ENCODE assay signal across 12 cellular contexts in the genomic region with DNA sequence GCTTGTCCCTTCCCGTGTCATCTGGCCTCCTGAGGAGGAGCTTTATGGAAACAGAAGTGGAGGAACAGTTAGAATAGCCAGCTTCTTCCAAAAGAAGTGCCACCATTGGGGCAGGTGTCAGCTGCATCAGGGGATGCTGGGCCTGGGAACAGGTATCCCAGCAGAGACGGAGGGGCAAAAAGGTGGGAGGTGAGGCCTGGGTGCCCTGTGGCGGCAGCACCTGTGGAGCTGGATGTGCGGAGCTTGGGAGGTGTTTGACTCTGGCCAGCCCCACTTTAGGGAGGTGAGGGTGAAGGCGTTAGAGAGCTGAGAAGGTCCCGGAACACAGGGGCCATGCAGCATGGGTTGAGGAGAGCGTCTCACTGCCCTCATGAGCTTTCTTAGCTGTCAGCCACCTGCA. TPM values are rescaled to one million over a fixed set of nuclear protein-coding genes. Genes with fewer than 3 reads are reported as not detected.
DNase-seq lines count a peak whose midpoint lies in the region; ATAC-seq and TF ChIP-seq lines count a peak whose summit lies in the region.
"Had no signal": no experiment of that assay in that cellular context is flagged by ENCODE, and none has a peak within 500 bp of the region (broad histone marks: within the 10 kb centered on the region; RNA-seq: fewer than 3 reads in every experiment).

No MANE protein-coding gene starts in this region.

- H2AFZ ChIP-seq in DND-41 (ENCODE audit: low read depth, low read length): no peak overlapping the region

- CTCF ChIA-PET in T-cell (lab: Charles Lee): interaction anchor here in 1 of 2 donors (1.3 kb wide), 1 partner anchor 43 kb away, joined by 3 read pairs; a partner anchor contains a TSS

- H3K4me1 Mint-ChIP-seq in T-cell: peaks cover 62 to 69% (median 64%) of the 10 kb centered on the region in 3 donors
- peaks cover 50% of the 10 kb centered on the region for H3K4me1 Mint-ChIP-seq in nephron progenitor cell
- peaks cover 45% of the 10 kb centered on the region for H3K4me1 Mint-ChIP-seq in activated CD4-positive, alpha-beta T cell treated with anti-CD3 and anti-CD28 coated beads, Interleukin-2, amount 10 ng/mL, durations not matched to agents 24 days and 14 days

- ATAC-seq in DND-41 (ENCODE audit: insufficient read depth, low read depth) (no peak), T-cell (replicated peaks in 1 of 4) (no peak), mucosa of descending colon (no peak)
- ATAC-seq: HCT116 had no signal

- H3K27me3 ChIP-seq in DND-41 (ENCODE audit: insufficient read depth, low read length, poor library complexity): no peaks in the 10 kb centered on the region

- H3K9ac ChIP-seq in DND-41 (ENCODE audit: low read depth, low read length): no peak overlapping the region

- POLR2A ChIA-PET in T-cell (lab: Charles Lee): interaction anchor here (0.5 kb wide), 2 partner anchors 29 to 304 kb away, joined by 4 read pairs; no protein-coding TSS in a partner anchor

- H3K4me3 Mint-ChIP-seq in T-cell: peak overlapping the region in 2 of 3 donors; percentile 31 to 96
- peak overlapping the region; percentile 42 for H3K4me3 Mint-ChIP-seq in nephron progenitor cell
- H3K4me3 Mint-ChIP-seq in activated CD4-positive, alpha-beta T cell treated with anti-CD3 and anti-CD28 coated beads, Interleukin-2, amount 10 ng/mL, durations not matched to agents 24 days and 14 days: no peak overlapping the region
- H3K4me3 Mint-ChIP-seq: B cell had no signal

- DNase-seq in DND-41: no peak
- DNase-seq in T-cell: no peak
- DNase-seq in nephron progenitor cell: no peak
- no peak for DNase-seq in activated CD4-positive, alpha-beta T cell treated with anti-CD3 and anti-CD28 coated beads, Interleukin-2, amount 10 ng/mL, durations not matched to agents 24 days and 14 days
- DNase-seq in mucosa of descending colon: no peak
- no peak for DNase-seq in islet precursor cell
- DNase-seq: central memory CD4-positive, alpha-beta T cell; naive B cell; stimulated activated CD4-positive, alpha-beta T cell treated with anti-CD3 and anti-CD28 coated beads, Interleukin-4, amount 100 ng/mL, for 24 hours had no signal

- peaks cover 77% of the 10 kb centered on the region for H4K20me1 ChIP-seq in DND-41 (ENCODE audit: insufficient read depth, low read length)

- peaks cover 0 to 4% (median 0%) of the 10 kb centered on the region in 3 donors for H3K9me3 Mint-ChIP-seq in T-cell
- H3K9me3 Mint-ChIP-seq in nephron progenitor cell: no peaks in the 10 kb centered on the region
- no peaks in the 10 kb centered on the region for H3K9me3 Mint-ChIP-seq in activated CD4-positive, alpha-beta T cell treated with anti-CD3 and anti-CD28 coated beads, Interleukin-2, amount 10 ng/mL, durations not matched to agents 24 days and 14 days

- H3K4me1 ChIP-seq in DND-41 (ENCODE audit: insufficient read depth, low read length) (peaks cover 51% of the 10 kb centered on the region), mucosa of descending colon (ENCODE audit: low read depth) (peaks cover 42% of the 10 kb centered on the region)

- H3K36me3 Mint-ChIP-seq in T-cell (peaks cover 43% of the 10 kb centered on the region), nephron progenitor cell (ENCODE audit: low read depth) (peaks cover 40% of the 10 kb centered on the region)
- peaks cover 50% of the 10 kb centered on the region for H3K36me3 Mint-ChIP-seq in activated CD4-positive, alpha-beta T cell treated with anti-CD3 and anti-CD28 coated beads, Interleukin-2, amount 10 ng/mL, durations not matched to agents 24 days and 14 days (ENCODE audit: low read depth)

- no peak overlapping the region for H3K27ac ChIP-seq in DND-41 (ENCODE audit: low read length)
- H3K27ac ChIP-seq: WERI-Rb-1 had no signal

- H3K27ac Mint-ChIP-seq in T-cell (no peak overlapping the region), nephron progenitor cell (peak overlapping the region; percentile 75)
- no peak overlapping the region for H3K27ac Mint-ChIP-seq in activated CD4-positive, alpha-beta T cell treated with anti-CD3 and anti-CD28 coated beads, Interleukin-2, amount 10 ng/mL, durations not matched to agents 24 days and 14 days
- H3K27ac Mint-ChIP-seq: B cell had no signal

- no peaks in the 10 kb centered on the region for H3K9me3 ChIP-seq in DND-41 (ENCODE audit: insufficient read depth, low read length, severe bottlenecking)
- H3K9me3 ChIP-seq in mucosa of descending colon: no peaks in the 10 kb centered on the region

- intact Hi-C loops in activated CD4-positive, alpha-beta T cell treated with anti-CD3 and anti-CD28 coated beads, Interleukin-2, amount 10 ng/mL, durations not matched to agents 24 days and 14 days (cut with micrococcal nuclease): no loop called here
- intact Hi-C loops in mucosa of descending colon (cut with DNase I, micrococcal nuclease): no loop called here

- TF ChIP-seq CTCF in DND-41 (IDR thresholded peaks at IDR 0.05; ENCODE audit: borderline replicate concordance, extremely low read depth, low read length, poor library complexity, severe bottlenecking) (no peak), nephron progenitor cell (IDR thresholded peaks at IDR 0.05) (no peak), mucosa of descending colon (IDR thresholded peaks at IDR 0.05) (no peak)

- H3K36me3 ChIP-seq in DND-41 (ENCODE audit: insufficient read depth, low read length): peaks cover 79% of the 10 kb centered on the region
- peaks cover 7% of the 10 kb centered on the region for H3K36me3 ChIP-seq in mucosa of descending colon (ENCODE audit: low read depth)

- H3K27me3 Mint-ChIP-seq in T-cell: no peaks in the 10 kb centered on the region
- H3K27me3 Mint-ChIP-seq in nephron progenitor cell (ENCODE audit: low read depth, poor library complexity): no peaks in the 10 kb centered on the region
- no peaks in the 10 kb centered on the region for H3K27me3 Mint-ChIP-seq in activated CD4-positive, alpha-beta T cell treated with anti-CD3 and anti-CD28 coated beads, Interleukin-2, amount 10 ng/mL, durations not matched to agents 24 days and 14 days
- H3K27me3 Mint-ChIP-seq: B cell, naive B cell had no signal

- no peak overlapping the region for H3K4me3 ChIP-seq in DND-41 (ENCODE audit: low read depth in 1 of 2, low read length in 2 of 2)
- no peak overlapping the region for H3K4me3 ChIP-seq in mucosa of descending colon

- peaks cover 53% of the 10 kb centered on the region for H3K79me2 ChIP-seq in DND-41 (ENCODE audit: insufficient read depth, low read length)

- peak overlapping the region; percentile 11; the same call in 1 of the 2 replicates for H3K4me2 ChIP-seq in DND-41 (ENCODE audit: insufficient read depth, low read length)

RNA-seq across cellular contexts. Expression of a gene that starts 5.2 kb away (rescaled TPM):
- total RNA-seq in T-cell (10 to 100 TPM; 38.7 to 46.4 (median 45.9) TPM), mucosa of descending colon (10 to 100 TPM; 20.1 to 24.1 (median 21.9) TPM)
- total RNA-seq in activated CD4-positive, alpha-beta T cell treated with anti-CD3 and anti-CD28 coated beads, Interleukin-2, amount 10 ng/mL, durations not matched to agents 24 days and 14 days: 17.3 and 17.7 TPM in 2 replicates

RNA-seq across cellular contexts. Expression of a gene that starts 5.5 kb away (rescaled TPM):
- 10 to 100 TPM; 34.0 to 60.4 (median 52.8) TPM for total RNA-seq in T-cell
- total RNA-seq in activated CD4-positive, alpha-beta T cell treated with anti-CD3 and anti-CD28 coated beads, Interleukin-2, amount 10 ng/mL, durations not matched to agents 24 days and 14 days: 75.4 and 88.2 TPM in 2 replicates
- 10 to 100 TPM; 27.9 to 39.8 (median 30.1) TPM for total RNA-seq in mucosa of descending colon

RNA-seq across cellular contexts. Expression of a gene that starts 43.0 kb away (rescaled TPM):
- total RNA-seq in T-cell (10 to 100 TPM in 3 of 5 donors, 1 to 10 TPM in 2; 8.3 to 14.7 (median 13.1) TPM), mucosa of descending colon (10 to 100 TPM; 30.0 to 49.3 (median 30.9) TPM)
- 58.3 and 62.1 TPM in 2 replicates for total RNA-seq in activated CD4-positive, alpha-beta T cell treated with anti-CD3 and anti-CD28 coated beads, Interleukin-2, amount 10 ng/mL, durations not matched to agents 24 days and 14 days

RNA-seq across cellular contexts. Expression of a gene that starts 57.3 kb away (rescaled TPM):
- not detected for total RNA-seq in T-cell
- total RNA-seq in activated CD4-positive, alpha-beta T cell treated with anti-CD3 and anti-CD28 coated beads, Interleukin-2, amount 10 ng/mL, durations not matched to agents 24 days and 14 days: not detected in 2 replicates
- total RNA-seq in mucosa of descending colon: under 1 TPM in 2 of 3 donors, not detected in 1; 0.13 to 0.23 TPM
- total RNA-seq: B cell had no signal

RNA-seq across cellular contexts. Expression of a gene that starts 59.8 kb away (rescaled TPM):
- total RNA-seq in T-cell (10 to 100 TPM in 4 of 5 donors, 1 to 10 TPM in 1; 10.0 to 19.7 (median 17.6) TPM), mucosa of descending colon (10 to 100 TPM; 13.4 to 20.7 (median 16.4) TPM)
- 4.3 and 6.0 TPM in 2 replicates for total RNA-seq in activated CD4-positive, alpha-beta T cell treated with anti-CD3 and anti-CD28 coated beads, Interleukin-2, amount 10 ng/mL, durations not matched to agents 24 days and 14 days
